In genomic region chr6:166561766-166562165, GRCh38 we compare ENCODE assay signal across 1 cellular context.
TF ChIP-seq lines count a peak whose summit lies in the region.

No MANE protein-coding gene starts in this region.

TF ChIP-seq in HEK293, 187 proteins besides CTCF, POLR2A, EP300 and RAD21 (continued from another document):
- no peak for TF ChIP-seq ZNF366 (tag by site-specific recombination; conservative IDR thresholded peaks at IDR 0.05)
- no peak for TF ChIP-seq ZBTB49 (tag by site-specific recombination; IDR thresholded peaks at IDR 0.05; ENCODE audit: low read depth)
- TF ChIP-seq ZNF398 (tag by site-specific recombination; IDR thresholded peaks at IDR 0.05), result no peak
- no peak for TF ChIP-seq EGR2 (tag by site-specific recombination; IDR thresholded peaks at IDR 0.05; ENCODE audit: low read depth)
- TF ChIP-seq ZNF132 (tag by site-specific recombination; IDR thresholded peaks at IDR 0.05; ENCODE audit: borderline replicate concordance), result no peak
- TF ChIP-seq ZBTB26 (tag by site-specific recombination; optimal IDR thresholded peaks at IDR 0.05), result no peak
- TF ChIP-seq ZFP3 (tag by site-specific recombination; IDR thresholded peaks at IDR 0.05; ENCODE audit: low read depth), result no peak
